In the genomic region with DNA sequence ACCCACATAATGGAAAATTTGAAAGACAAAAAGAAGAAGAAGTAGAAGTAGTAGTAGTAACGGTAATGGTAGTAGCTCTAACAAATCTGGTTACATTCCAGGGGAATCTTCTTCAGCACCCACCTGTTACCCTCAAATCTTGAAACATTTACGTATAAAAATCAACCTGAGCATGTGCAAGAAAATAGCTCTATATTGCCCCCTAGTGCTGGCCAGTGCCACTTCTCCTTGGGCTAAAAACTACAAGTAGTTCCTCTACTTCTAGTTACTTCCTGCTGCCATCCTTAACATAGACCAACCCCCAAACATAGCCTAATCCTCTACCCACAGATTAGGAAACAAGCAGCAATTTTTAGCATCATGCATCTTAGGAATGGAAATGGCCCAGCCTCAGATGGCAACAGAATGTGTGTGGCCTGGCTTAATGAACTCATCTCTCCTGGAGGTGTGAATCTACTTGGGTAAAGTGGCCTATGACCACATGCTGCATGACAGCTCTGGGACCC, we compare ENCODE assay signal across 8 cellular contexts. TPM values are rescaled to one million over a fixed set of nuclear protein-coding genes. Genes with fewer than 3 reads are reported as not detected.
DNase-seq lines count a peak whose midpoint lies in the region; ATAC-seq, FAIRE-seq and TF ChIP-seq lines count a peak whose summit lies in the region.

No MANE protein-coding gene starts in this region.

- H4K20me1 ChIP-seq in K562 (replicated peaks; ENCODE audit: control insufficient read depth, insufficient read depth, low read length): no peaks in the 10 kb centered on the region
- H4K20me1 ChIP-seq in smooth muscle cell (ENCODE audit: low read depth): peaks cover 12% of the 10 kb centered on the region

- no peaks in the 10 kb centered on the region for H3K9me3 ChIP-seq in K562 (replicated peaks; ENCODE audit: control insufficient read depth, insufficient read depth, low read depth, low read length)
- H3K9me3 ChIP-seq in smooth muscle cell (replicated peaks; ENCODE audit: low read depth): no peaks in the 10 kb centered on the region

- H3K9me1 ChIP-seq in K562 (ENCODE audit: control insufficient read depth, insufficient read depth, low read length): no peaks in the 10 kb centered on the region

- H3K4me3 ChIP-seq in K562 (no peak overlapping the region), smooth muscle cell (peak overlapping the region; percentile 80)

- no peaks in the 10 kb centered on the region for H3K27me3 ChIP-seq in K562 (ENCODE audit: control insufficient read depth in 2 of 2, insufficient read depth in 2 of 2, low read length in 2 of 2)
- no peaks in the 10 kb centered on the region for H3K27me3 ChIP-seq in smooth muscle cell (ENCODE audit: low read depth)

- ATAC-seq in GM18867 (IDR thresholded peaks at IDR 0.05; ENCODE audit: unreplicated experiment) (peak; percentile 90), HG03159 (IDR thresholded peaks at IDR 0.05; ENCODE audit: unreplicated experiment) (peak; percentile 83), K562 (no peak), GM21723 (IDR thresholded peaks at IDR 0.05; ENCODE audit: unreplicated experiment) (no peak)

- intact Hi-C loops in K562 (cut with micrococcal nuclease): no loop called here

- H3K9ac ChIP-seq in K562 (ENCODE audit: insufficient read depth in 1 of 2, low read depth in 2 of 2, low read length in 2 of 2): no peak overlapping the region
- peak overlapping the region; percentile 15 for H3K9ac ChIP-seq in smooth muscle cell (ENCODE audit: low read depth)

- POLR2A ChIA-PET in K562 (lab: Yijun Ruan, JAX): interaction anchor here (0.6 to 0.7 kb wide), 3 partner anchors 297 to 1344 kb away, joined by 3 to 4 read pairs (median 3); no protein-coding TSS in a partner anchor

- DNase-seq in CD1c-positive myeloid dendritic cell (ENCODE audit: extremely low spot score): peak; percentile 89
- DNase-seq in NCI-H526 (lab: John Stamatoyannopoulos, UW): peak; percentile 17 to 63
- DNase-seq in K562 (ENCODE audit: extremely low read depth in 1 of 4, low spot score in 3 of 4): peak; percentile 9 to 23 (median 14)
- peak; percentile 85 for DNase-seq in iris pigment epithelial cell (ENCODE audit: low read depth)
- DNase-seq in smooth muscle cell (lab: John Stamatoyannopoulos, UW; ENCODE audit: unreplicated experiment): peak; percentile 12

- TF ChIP-seq RAD21 in K562 (CRISPR knock-in tag; conservative IDR thresholded peaks at IDR 0.05 in 1 of 2, IDR thresholded peaks at IDR 0.05 in 1 of 2): peak; percentile 14 to 38; a peak in 2 of 4 replicates

- H3K79me2 ChIP-seq in K562 (ENCODE audit: control insufficient read depth, insufficient read depth, low read length) (no peaks in the 10 kb centered on the region), smooth muscle cell (ENCODE audit: low read depth) (peaks cover 71% of the 10 kb centered on the region)

- H3K4me1 ChIP-seq in K562 (replicated peaks in 1 of 2; ENCODE audit: control insufficient read depth in 2 of 2, insufficient read depth in 2 of 2, low read length in 2 of 2) (0 out of 5 replicates have a peak, but pooled peaks cover 0 to 7% of the 10 kb centered on the region in 2 experiments), smooth muscle cell (ENCODE audit: low read depth) (peaks cover 11% of the 10 kb centered on the region)

- H2AFZ ChIP-seq in K562 (ENCODE audit: low read depth, low read length) (no peak overlapping the region), smooth muscle cell (ENCODE audit: low read depth) (no peak overlapping the region)

- no peak overlapping the region for H3K4me2 ChIP-seq in K562 (ENCODE audit: insufficient read depth, low read length)
- H3K4me2 ChIP-seq in smooth muscle cell: peak overlapping the region; percentile 87

- no peak for FAIRE-seq in K562 (lab: Jason Lieb, UNC)

- H3K36me3 ChIP-seq in K562 (ENCODE audit: control insufficient read depth, insufficient read depth, low read length) (no peaks in the 10 kb centered on the region), smooth muscle cell (ENCODE audit: low read depth) (no peaks in the 10 kb centered on the region)

- no peak for TF ChIP-seq POLR2A in K562 (conservative IDR thresholded peaks at IDR 0.05)

- TF ChIP-seq EP300 in K562 (IDR thresholded peaks at IDR 0.05; ENCODE audit: low read length): no peak

- no TSS peak for BruUV-seq in K562 (replicated peaks; lab: Mats Ljungman, UMichigan)

- H3F3A ChIP-seq in smooth muscle cell (ENCODE audit: low read depth): peaks cover 4% of the 10 kb centered on the region

- TF ChIP-seq CTCF in K562 (IDR thresholded peaks at IDR 0.05 in 2 of 3, conservative IDR thresholded peaks at IDR 0.05 in 1 of 3; ENCODE audit: insufficient read depth in 2 of 3, low read depth in 1 of 3, low read length in 3 of 3) (peak; percentile 10 to 47 (median 41); a peak in 4 of 6 replicates), smooth muscle cell (IDR thresholded peaks at IDR 0.05; ENCODE audit: borderline replicate concordance, insufficient read depth, poor library complexity, severe bottlenecking) (peak; percentile 87)

- WGBS in K562 (ENCODE audit: insufficient coverage, low coverage, missing lambda C conversion rate): 5% methylated on average over 2 of the region's 2 CpGs
- WGBS in smooth muscle cell (ENCODE audit: low lambda C conversion rate): 2% methylated on average over 2 of the region's 2 CpGs

- H3K27ac ChIP-seq in K562 (ENCODE audit: extremely low read depth, low read depth, low read length) (no peak overlapping the region), smooth muscle cell (ENCODE audit: low read depth) (peak overlapping the region; percentile 58)

- in situ Hi-C loops in K562 (cut with MboI): no loop called here

- CTCF ChIA-PET in K562 (lab: Yijun Ruan, JAX; ENCODE audit: low intra/inter-chr PET ratio): no interaction called here

TF ChIP-seq in K562, 482 proteins besides CTCF, POLR2A, EP300 and RAD21:
- TF ChIP-seq NRF1 (conservative IDR thresholded peaks at IDR 0.05 in 1 of 2, IDR thresholded peaks at IDR 0.05 in 1 of 2) (peak; percentile 40 to 58; a peak in 3 of 4 replicates), RHOXF2B (CRISPR knock-in tag; conservative IDR thresholded peaks at IDR 0.05) (no peak)
TF ChIP-seq in K562: peak in this region for 1.

RNA-seq across cellular contexts. Expression of a gene that starts 3.1 kb away (rescaled TPM):
- not detected in 2 replicates for total RNA-seq in K562 (2011; cell fraction: chromatin; rRNA removed; ENCODE audit: low replicate concordance)
- total RNA-seq in K562 (2011; cell fraction: nucleolus; rRNA removed): not detected in 2 replicates
- total RNA-seq in K562 (2011; cell fraction: nucleoplasm; rRNA removed): not detected in 2 replicates
- not detected in 2 replicates for total RNA-seq in K562 (2014; rRNA removed)
- not detected in 2 replicates for total RNA-seq in K562 (2014; rRNA removed; fragmentation: Illumina TruSeq; extraction: Trizol)
- not detected in 2 replicates for total RNA-seq in K562 (2015; rRNA removed; fragmentation: Illumina TruSeq; extraction: Trizol)
- 0.20 TPM in 1 of 2 replicates, not detected in the other for total RNA-seq in K562 (2021)
- polyA plus RNA-seq in K562 (2011; rRNA removed): not detected in 2 replicates
- not detected in 2 replicates for polyA plus RNA-seq in K562 (2011; cell fraction: cytosol; rRNA removed)
- polyA plus RNA-seq in K562 (2011; cell fraction: nucleus; rRNA removed): not detected in 2 replicates
- polyA plus RNA-seq in K562 (2012): not detected in 2 replicates
- polyA plus RNA-seq in K562 (2014; fragmentation: Illumina TruSeq; extraction: Trizol): not detected in 2 replicates
- not detected for polyA plus RNA-seq in K562 (2014; fragmentation: Nextera tagmentation; extraction: Ambion mirVana)
- polyA plus RNA-seq in K562 (2014; rRNA removed): not detected in 2 replicates
- polyA minus RNA-seq in K562 (2011; rRNA and poly(A)+ RNA removed): not detected in 2 replicates
- polyA minus RNA-seq in K562 (2011; cell fraction: cytosol; rRNA and poly(A)+ RNA removed): not detected in 2 replicates
- not detected in 2 replicates for polyA minus RNA-seq in K562 (2011; cell fraction: nucleus; rRNA and poly(A)+ RNA removed)
- 135 and 165 TPM in 2 replicates for total RNA-seq in smooth muscle cell
- 56.5 and 77.8 TPM in 2 replicates for polyA plus RNA-seq in smooth muscle cell

Comparison
In these comparisons a context has a peak if more than half of its experiments do, and no peak if none do; other contexts are left out.
1. DNase-seq: peak in every context shown above with its lines; median percentile 89 in CD1c-positive myeloid dendritic cell; 85 in iris pigment epithelial cell; 40 in NCI-H526; 14 in K562; 12 in smooth muscle cell.
2. ATAC-seq: peak in GM18867 (single experiment) and HG03159 (single experiment); none in K562 (single experiment) and GM21723 (single experiment).
3. RNA of a gene that starts 3.1 kb away (total RNA-seq): 135 to 165 TPM in smooth muscle cell; 0.20 TPM in K562; every median in the first group is over 100 times any median in the second.